Comparison of ENCODE assay signal across 26 cellular contexts in the genomic region with DNA sequence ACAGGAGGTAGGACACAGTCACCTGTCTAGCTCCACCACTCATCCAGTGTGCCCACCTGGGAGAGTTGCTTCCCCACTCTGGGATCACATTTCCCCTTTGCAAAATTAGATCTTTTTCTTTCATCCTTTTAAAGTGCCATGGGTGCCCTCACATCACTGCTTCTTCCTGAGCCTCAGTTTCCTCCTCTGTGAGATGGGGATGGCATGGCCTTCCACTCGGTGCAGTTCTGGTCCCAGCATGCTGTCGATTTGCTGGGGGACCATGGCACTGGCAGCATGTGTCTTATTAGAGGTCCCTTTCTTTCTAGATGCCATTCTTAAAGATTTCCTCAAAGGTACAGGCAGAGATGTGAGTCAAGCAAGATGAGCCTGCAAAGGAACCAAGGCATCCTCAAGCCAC.
"Had no signal": no experiment of that assay in that cellular context is flagged by ENCODE, and none has a peak within 500 bp of the region (broad histone marks: within the 10 kb centered on the region; RNA-seq: fewer than 3 reads in every experiment).

No MANE protein-coding gene starts in this region.

- H3K4me1 ChIP-seq: uterus had no signal

- H3K4me3 ChIP-seq: ovary, psoas muscle, right lobe of liver, stomach, thoracic aorta, thyroid gland, tibial nerve, upper lobe of left lung, uterus had no signal

- H3K9me3 ChIP-seq: ovary, psoas muscle, right lobe of liver, stomach, thoracic aorta, thyroid gland, tibial nerve, upper lobe of left lung, uterus had no signal

- H3K27me3 ChIP-seq: ovary, right lobe of liver, stomach, thyroid gland, tibial nerve, upper lobe of left lung, uterus had no signal

- H3K4me1 Mint-ChIP-seq: natural killer cell; stimulated activated naive B cell treated with anti-CD40 and anti-IgM and Interleukin-4, amounts not matched to agents 10 μg/mL and 1 μg/mL and 100 μg/mL, for 72 hours had no signal

- H3K4me3 Mint-ChIP-seq: naive thymus-derived CD4-positive, alpha-beta T cell; natural killer cell; nephron; stimulated activated naive B cell treated with anti-CD40 and anti-IgM and Interleukin-4, amounts not matched to agents 10 μg/mL and 1 μg/mL and 100 μg/mL, for 72 hours; stimulated activated naive CD8-positive, alpha-beta T cell treated with anti-CD3 and anti-CD28 coated beads, Interleukin-15, Interleukin-2, amounts not matched to agents 100 ng/mL and 50 ng/mL, for 24 hours had no signal

- H3K9me3 Mint-ChIP-seq: naive thymus-derived CD4-positive, alpha-beta T cell; natural killer cell; nephron; stimulated activated naive B cell treated with anti-CD40 and anti-IgM and Interleukin-4, amounts not matched to agents 10 μg/mL and 1 μg/mL and 100 μg/mL, for 72 hours; stimulated activated naive CD8-positive, alpha-beta T cell treated with anti-CD3 and anti-CD28 coated beads, Interleukin-15, Interleukin-2, amounts not matched to agents 100 ng/mL and 50 ng/mL, for 24 hours had no signal

- H2AFZ ChIP-seq: parathyroid adenoma had no signal

- H3K27ac ChIP-seq: ovary, parathyroid adenoma, psoas muscle, right lobe of liver, stomach, thoracic aorta, tibial nerve, upper lobe of left lung, uterus had no signal

- H3K9ac ChIP-seq: parathyroid adenoma had no signal

- ATAC-seq: naive thymus-derived CD4-positive, alpha-beta T cell; natural killer cell; psoas muscle; right cardiac atrium; right lobe of liver; stimulated activated naive B cell treated with anti-CD40 and anti-IgM and Interleukin-4, amounts not matched to agents 10 μg/mL and 1 μg/mL and 100 μg/mL, for 72 hours had no signal

- DNase-seq: naive thymus-derived CD4-positive, alpha-beta T cell; natural killer cell; occipital lobe; right cardiac atrium; right lobe of liver; small intestine; stimulated activated CD4-positive, alpha-beta T cell treated with anti-CD3 and anti-CD28 coated beads, Interleukin-12 subunit alpha, Interleukin-12 subunit beta, amount 100 ng/mL, for 4 hours; stimulated activated CD4-positive, alpha-beta T cell treated with anti-CD3 and anti-CD28 coated beads, Interleukin-1b, Interleukin-23, amount 100 ng/mL, for 48 hours; stimulated activated CD4-positive, alpha-beta T cell treated with anti-CD3 and anti-CD28 coated beads, Interleukin-4, amount 100 ng/mL, for 1 hour; stimulated activated CD4-positive, alpha-beta T cell treated with anti-CD3 and anti-CD28 coated beads, Interleukin-4, amount 100 ng/mL, for 4 hours; stimulated activated CD8-positive, alpha-beta memory T cell treated with anti-CD3 and anti-CD28 coated beads, Interleukin-4, amount 100 ng/mL, for 48 hours; stimulated activated naive B cell treated with anti-CD40 and anti-IgM and Interleukin-4, amounts not matched to agents 10 μg/mL and 1 μg/mL and 100 μg/mL, for 72 hours; stimulated activated naive CD4-positive, alpha-beta T cell treated with Interleukin-2 at 50 U/mL for 16 hours; stomach; thyroid gland; trophoblast cell; uterus had no signal

- H3K36me3 Mint-ChIP-seq: naive thymus-derived CD4-positive, alpha-beta T cell; natural killer cell; stimulated activated naive B cell treated with anti-CD40 and anti-IgM and Interleukin-4, amounts not matched to agents 10 μg/mL and 1 μg/mL and 100 μg/mL, for 72 hours had no signal

- H3K79me2 ChIP-seq: parathyroid adenoma had no signal

- H3K36me3 ChIP-seq: ovary, right lobe of liver, stomach, thoracic aorta, thyroid gland, tibial nerve, upper lobe of left lung, uterus had no signal

- H3K27me3 Mint-ChIP-seq: naive thymus-derived CD4-positive, alpha-beta T cell; stimulated activated naive CD8-positive, alpha-beta T cell treated with anti-CD3 and anti-CD28 coated beads, Interleukin-15, Interleukin-2, amounts not matched to agents 100 ng/mL and 50 ng/mL, for 24 hours had no signal

- H3K27ac Mint-ChIP-seq: natural killer cell; progenitor cell of endocrine pancreas; stimulated activated naive B cell treated with anti-CD40 and anti-IgM and Interleukin-4, amounts not matched to agents 10 μg/mL and 1 μg/mL and 100 μg/mL, for 72 hours; stimulated activated naive CD8-positive, alpha-beta T cell treated with anti-CD3 and anti-CD28 coated beads, Interleukin-15, Interleukin-2, amounts not matched to agents 100 ng/mL and 50 ng/mL, for 24 hours had no signal
